ENCODE assay signal across 13 cellular contexts in genomic region chr3:183490211-183490601, GRCh38.
DNase-seq lines count a peak whose midpoint lies in the region; ATAC-seq and TF ChIP-seq lines count a peak whose summit lies in the region.
"Had no signal": no experiment of that assay in that cellular context is flagged by ENCODE, and none has a peak within 500 bp of the region (broad histone marks: within the 10 kb centered on the region; RNA-seq: fewer than 3 reads in every experiment).

No MANE protein-coding gene starts in this region.

- POLR2A ChIA-PET in PC-3 (lab: Charles Lee; ENCODE audit: unreplicated experiment) = interaction anchor here (0.5 kb wide), 1 partner anchor 60 kb away, joined by 10 read pairs; no protein-coding TSS in a partner anchor

- CTCF ChIA-PET in PC-3 (lab: Charles Lee) = no interaction called here

- no peaks in the 10 kb centered on the region for H3K36me3 Mint-ChIP-seq in neural progenitor cell

- H4K20me1 ChIP-seq in PC-3 (ENCODE audit: low read length) (no peaks in the 10 kb centered on the region), neural progenitor cell (ENCODE audit: low read depth) (no peaks in the 10 kb centered on the region)

- H3K36me3 ChIP-seq in PC-3 (ENCODE audit: low read depth, low read length) (no peaks in the 10 kb centered on the region), esophagus muscularis mucosa (no peaks in the 10 kb centered on the region), skeletal muscle tissue (ENCODE audit: control insufficient read depth in 3 of 3, insufficient read depth in 3 of 3, low read length in 3 of 3) (peaks cover 0 to 2% (median 0%) of the 10 kb centered on the region in 3 donors), neural progenitor cell (no peaks in the 10 kb centered on the region)
- H3K36me3 ChIP-seq: SJSA1 had no signal

- ATAC-seq in PC-3 = 0 out of 2 replicates have a peak, but pooled peaks have one; percentile 16

- no peak for TF ChIP-seq EP300 in esophagus muscularis mucosa (IDR thresholded peaks at IDR 0.05)

- H3K9ac ChIP-seq in PC-3 (ENCODE audit: low read length) (no peak overlapping the region), skeletal muscle tissue (ENCODE audit: low read depth in 1 of 3, low read length in 3 of 3) (peak overlapping the region; percentile 47 to 75 (median 73)), neural progenitor cell (no peak overlapping the region)

- no TSS peak for BruUV-seq in PC-3 (replicated peaks; lab: Mats Ljungman, UMichigan)

- peaks cover 4% of the 10 kb centered on the region for H3K27me3 Mint-ChIP-seq in neural progenitor cell (ENCODE audit: insufficient read depth, low read depth)
- H3K27me3 Mint-ChIP-seq: activated CD4-positive, alpha-beta T cell treated with anti-CD3 and anti-CD28 coated beads, Interleukin-2, amount 10 ng/mL, durations not matched to agents 7 days and 5 days; progenitor cell of endocrine pancreas had no signal

- H3K9me3 Mint-ChIP-seq in neural progenitor cell = no peaks in the 10 kb centered on the region
- H3K9me3 Mint-ChIP-seq: activated CD4-positive, alpha-beta T cell treated with anti-CD3 and anti-CD28 coated beads, Interleukin-2, amount 10 ng/mL, durations not matched to agents 7 days and 5 days; activated T-helper 1 cell treated with anti-CD3 and anti-CD28 coated beads, Interleukin-12 subunit alpha, Interleukin-12 subunit beta, Interleukin-2, Interleukin-4 antibody, amounts not matched to agents 30 ng/mL and 10 ng/mL and 1 ng/mL, durations not matched to agents 14 hours and 24 hours and 36 hours had no signal

- no peak overlapping the region for H3K27ac Mint-ChIP-seq in neural progenitor cell
- H3K27ac Mint-ChIP-seq: activated T-helper 1 cell treated with anti-CD3 and anti-CD28 coated beads, Interleukin-12 subunit alpha, Interleukin-12 subunit beta, Interleukin-2, Interleukin-4 antibody, amounts not matched to agents 30 ng/mL and 10 ng/mL and 1 ng/mL, durations not matched to agents 14 hours and 24 hours and 36 hours; progenitor cell of endocrine pancreas had no signal

- peak overlapping the region; percentile 2; the same call in 1 of the 2 replicates for H3K4me2 ChIP-seq in PC-3 (ENCODE audit: low read length)
- H3K4me2 ChIP-seq in neural progenitor cell = no peak overlapping the region

- DNase-seq in NCI-H2171 treated with DMSO at 0.1 percent for 48 hours (lab: John Stamatoyannopoulos, UW) (peak; percentile 29), NCI-H2171 (lab: John Stamatoyannopoulos, UW) (no peak), PC-3 (no peak), esophagus muscularis mucosa (ENCODE audit: extremely low spot score) (peak; percentile 26), NCI-H1930 (lab: John Stamatoyannopoulos, UW) (no peak), NCI-H524 (lab: John Stamatoyannopoulos, UW) (no peak), neural progenitor cell (ENCODE audit: low spot score) (no peak)
- DNase-seq: aorta had no signal

- H3K27me3 ChIP-seq in PC-3 (ENCODE audit: low read length) (no peaks in the 10 kb centered on the region), esophagus muscularis mucosa (no peaks in the 10 kb centered on the region), skeletal muscle tissue (ENCODE audit: control insufficient read depth in 3 of 3, insufficient read depth in 3 of 3, low read length in 3 of 3) (no peaks in the 10 kb centered on the region), neural progenitor cell (no peaks in the 10 kb centered on the region)
- H3K27me3 ChIP-seq: SJSA1 had no signal

- H3K4me3 ChIP-seq in PC-3 (ENCODE audit: low read length) (no peak overlapping the region), esophagus muscularis mucosa (no peak overlapping the region), skeletal muscle tissue (ENCODE audit: low read length in 3 of 3) (peak overlapping the region in 1 of 3 donors; percentile 10), neural progenitor cell (no peak overlapping the region)
- H3K4me3 ChIP-seq: SJSA1 had no signal

- H3K79me2 ChIP-seq in PC-3 (ENCODE audit: low read length) (no peaks in the 10 kb centered on the region), neural progenitor cell (ENCODE audit: low read depth) (no peaks in the 10 kb centered on the region)

- H3K4me3 Mint-ChIP-seq in neural progenitor cell = no peak overlapping the region
- H3K4me3 Mint-ChIP-seq: activated CD4-positive, alpha-beta T cell treated with anti-CD3 and anti-CD28 coated beads, Interleukin-2, amount 10 ng/mL, durations not matched to agents 7 days and 5 days; activated T-helper 1 cell treated with anti-CD3 and anti-CD28 coated beads, Interleukin-12 subunit alpha, Interleukin-12 subunit beta, Interleukin-2, Interleukin-4 antibody, amounts not matched to agents 30 ng/mL and 10 ng/mL and 1 ng/mL, durations not matched to agents 14 hours and 24 hours and 36 hours had no signal

- no peak for TF ChIP-seq POLR2A in esophagus muscularis mucosa (IDR thresholded peaks at IDR 0.05; ENCODE audit: low read depth)

- 88% methylated on average over 9 of the region's 9 CpGs for WGBS in esophagus muscularis mucosa

- H3K27ac ChIP-seq in PC-3 (ENCODE audit: low read length) = no peak overlapping the region
- no peak overlapping the region for H3K27ac ChIP-seq in esophagus muscularis mucosa (replicated peaks in 1 of 4)
- peak overlapping the region; percentile 93 for H3K27ac ChIP-seq in skeletal muscle tissue (ENCODE audit: low read depth, low read length)
- no peak overlapping the region for H3K27ac ChIP-seq in neural progenitor cell
- H3K27ac ChIP-seq: SJSA1 had no signal

- H2AFZ ChIP-seq in PC-3 (ENCODE audit: low read length) (no peak overlapping the region), neural progenitor cell (replicated peaks) (no peak overlapping the region)

- H3K9me3 ChIP-seq in PC-3 (ENCODE audit: low read length) (no peaks in the 10 kb centered on the region), esophagus muscularis mucosa (no peaks in the 10 kb centered on the region), skeletal muscle tissue (ENCODE audit: control insufficient read depth in 3 of 3, low read length in 3 of 3) (no peaks in the 10 kb centered on the region), neural progenitor cell (ENCODE audit: low read depth) (no peaks in the 10 kb centered on the region)
- H3K9me3 ChIP-seq: SJSA1 had no signal

- intact Hi-C loops in PC-3 (cut with micrococcal nuclease) = loop anchor here (2.0 kb wide), 1 partner anchor 13 kb away; no protein-coding TSS in a partner anchor
- intact Hi-C loops in esophagus muscularis mucosa (cut with DNase I) = no loop called here

- H3K9me2 ChIP-seq in PC-3 (replicated peaks; ENCODE audit: low read length) = no peaks in the 10 kb centered on the region

- peaks cover 26% of the 10 kb centered on the region for H3K4me1 ChIP-seq in PC-3 (ENCODE audit: insufficient read depth, low read length)
- peaks cover 0 to 3% (median 0%) of the 10 kb centered on the region in 4 donors for H3K4me1 ChIP-seq in esophagus muscularis mucosa
- H3K4me1 ChIP-seq in skeletal muscle tissue (ENCODE audit: control insufficient read depth in 3 of 3, insufficient read depth in 3 of 3, low read length in 3 of 3) = peaks cover 26 to 54% (median 35%) of the 10 kb centered on the region in 3 donors
- H3K4me1 ChIP-seq in neural progenitor cell = peaks cover 23% of the 10 kb centered on the region
- H3K4me1 ChIP-seq: SJSA1 had no signal

- no peak for TF ChIP-seq CTCF in PC-3 (conservative IDR thresholded peaks at IDR 0.05; ENCODE audit: low read depth, low read length)
- TF ChIP-seq CTCF in esophagus muscularis mucosa (IDR thresholded peaks at IDR 0.05) = no peak
- TF ChIP-seq CTCF in neural progenitor cell (IDR thresholded peaks at IDR 0.05) = no peak

- H3F3A ChIP-seq in PC-3 (ENCODE audit: low read length, unreplicated experiment) = no peaks in the 10 kb centered on the region
- H3F3A ChIP-seq in neural progenitor cell (ENCODE audit: low read depth) = peaks cover 3% of the 10 kb centered on the region

- H3K4me1 Mint-ChIP-seq in neural progenitor cell = peaks cover 12% of the 10 kb centered on the region

Comparison
In these comparisons a context has a peak if more than half of its experiments do, and no peak if none do; other contexts are left out.
1. DNase-seq: peak in NCI-H2171 treated with DMSO at 0.1 percent for 48 hours (single experiment) and esophagus muscularis mucosa (single experiment); none in NCI-H2171 (single experiment), PC-3 (single experiment), NCI-H1930 (0 of 2), NCI-H524 (0 of 2) and neural progenitor cell (single experiment).
2. H3K9ac ChIP-seq: peak in skeletal muscle tissue (3 of 3); none in PC-3 (single experiment) and neural progenitor cell (single experiment).